ENCODE assay signal across 1 cellular context in the genomic region with DNA sequence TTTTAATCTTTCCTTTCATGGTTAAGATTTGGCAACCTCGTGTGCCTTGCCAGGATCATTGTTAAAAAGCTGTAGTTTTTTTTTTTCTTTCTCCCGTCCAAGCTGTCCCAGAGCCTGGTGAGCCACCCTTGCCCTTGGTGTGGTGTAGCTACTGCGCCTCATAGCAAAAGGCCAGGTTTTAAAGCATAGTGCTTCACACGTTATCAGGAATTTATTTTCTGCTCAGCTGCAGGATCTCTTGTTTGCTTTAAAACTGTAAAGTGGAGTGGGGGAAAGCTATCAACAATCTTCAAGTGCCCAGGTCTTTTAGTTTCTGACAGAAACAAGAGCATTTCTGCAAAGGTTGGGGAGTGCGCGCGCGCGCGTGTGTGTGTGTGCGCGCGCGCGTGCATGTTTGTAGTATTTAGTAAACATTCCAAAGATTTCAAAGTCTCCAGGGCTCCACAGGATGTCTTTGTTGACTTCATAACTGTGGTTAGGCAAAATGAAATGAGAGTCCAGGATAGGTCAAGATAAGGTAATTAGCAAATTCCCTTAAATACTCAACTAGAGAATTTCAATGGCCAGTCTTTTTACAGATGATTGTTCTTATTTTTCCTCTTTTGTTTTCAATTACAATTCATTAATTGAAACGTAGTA.
TF ChIP-seq lines count a peak whose summit lies in the region.

No MANE protein-coding gene starts in this region.

TF ChIP-seq in HepG2, 621 proteins besides CTCF, POLR2A, EP300 and RAD21 (continued from another document and continues in another):
- no peak for TF ChIP-seq KAT7 (CRISPR knock-in tag; IDR thresholded peaks at IDR 0.05; ENCODE audit: borderline replicate concordance)
- TF ChIP-seq ZNF800 (CRISPR knock-in tag; IDR thresholded peaks at IDR 0.05) = no peak
- TF ChIP-seq FOXP1 (IDR thresholded peaks at IDR 0.05) = no peak
- peak; percentile 55; the same call in 1 of the 2 replicates for TF ChIP-seq FOXP1 (CRISPR knock-in tag; IDR thresholded peaks at IDR 0.05)
- no peak for TF ChIP-seq MEIS1 (CRISPR knock-in tag; IDR thresholded peaks at IDR 0.05; ENCODE audit: borderline replicate concordance)
- no peak for TF ChIP-seq SRY (CRISPR knock-in tag; IDR thresholded peaks at IDR 0.05)
- TF ChIP-seq, protein P1, sequence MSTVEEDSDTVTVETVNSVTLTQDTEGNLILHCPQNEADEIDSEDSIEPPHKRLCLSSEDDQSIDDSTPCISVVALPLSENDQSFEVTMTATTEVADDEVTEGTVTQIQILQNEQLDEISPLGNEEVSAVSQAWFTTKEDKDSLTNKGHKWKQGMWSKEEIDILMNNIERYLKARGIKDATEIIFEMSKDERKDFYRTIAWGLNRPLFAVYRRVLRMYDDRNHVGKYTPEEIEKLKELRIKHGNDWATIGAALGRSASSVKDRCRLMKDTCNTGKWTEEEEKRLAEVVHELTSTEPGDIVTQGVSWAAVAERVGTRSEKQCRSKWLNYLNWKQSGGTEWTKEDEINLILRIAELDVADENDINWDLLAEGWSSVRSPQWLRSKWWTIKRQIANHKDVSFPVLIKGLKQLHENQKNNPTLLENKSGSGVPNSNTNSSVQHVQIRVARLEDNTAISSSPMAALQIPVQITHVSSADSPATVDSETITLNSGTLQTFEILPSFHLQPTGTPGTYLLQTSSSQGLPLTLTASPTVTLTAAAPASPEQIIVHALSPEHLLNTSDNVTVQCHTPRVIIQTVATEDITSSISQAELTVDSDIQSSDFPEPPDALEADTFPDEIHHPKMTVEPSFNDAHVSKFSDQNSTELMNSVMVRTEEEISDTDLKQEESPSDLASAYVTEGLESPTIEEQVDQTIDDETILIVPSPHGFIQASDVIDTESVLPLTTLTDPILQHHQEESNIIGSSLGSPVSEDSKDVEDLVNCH (CRISPR knock-in tag; IDR thresholded peaks at IDR 0.05) = no peak
- peak; percentile 22; the same call in 1 of the 2 replicates for TF ChIP-seq CREM (IDR thresholded peaks at IDR 0.05)
- TF ChIP-seq CREM (CRISPR knock-in tag; IDR thresholded peaks at IDR 0.05) = no peak
- TF ChIP-seq SAP130 (CRISPR knock-in tag; IDR thresholded peaks at IDR 0.05; ENCODE audit: low read depth) = 0 out of 2 replicates have a peak, but pooled peaks have one; percentile 23
- no peak for TF ChIP-seq AGO2 (optimal IDR thresholded peaks at IDR 0.05; ENCODE audit: low read depth, low read length)
- TF ChIP-seq SOX6 (IDR thresholded peaks at IDR 0.05) = no peak
- TF ChIP-seq SOX6 (CRISPR knock-in tag; IDR thresholded peaks at IDR 0.05) = peak; percentile 21; the same call in 1 of the 2 replicates
- no peak for TF ChIP-seq TBX3 (IDR thresholded peaks at IDR 0.05; ENCODE audit: borderline replicate concordance)
- TF ChIP-seq IRX3 (CRISPR knock-in tag; IDR thresholded peaks at IDR 0.05; ENCODE audit: borderline replicate concordance, low read depth) = no peak
- no peak for TF ChIP-seq ZNF432 (CRISPR knock-in tag; IDR thresholded peaks at IDR 0.05; ENCODE audit: borderline replicate concordance)
- TF ChIP-seq JUND (CRISPR knock-in tag; IDR thresholded peaks at IDR 0.05) = no peak
- no peak for TF ChIP-seq IRF2 (CRISPR knock-in tag; IDR thresholded peaks at IDR 0.05)
- no peak for TF ChIP-seq ZBTB7A (CRISPR knock-in tag; IDR thresholded peaks at IDR 0.05)
- TF ChIP-seq FOXA1 (IDR thresholded peaks at IDR 0.05) = no peak
- TF ChIP-seq FOXA1 (CRISPR knock-in tag; IDR thresholded peaks at IDR 0.05) = 0 out of 2 replicates have a peak, but pooled peaks have one; percentile 42
- no peak for TF ChIP-seq ZNF557 (CRISPR knock-in tag; IDR thresholded peaks at IDR 0.05)
- no peak for TF ChIP-seq ZBTB43 (CRISPR knock-in tag; conservative IDR thresholded peaks at IDR 0.05)
- TF ChIP-seq ZNF225 (CRISPR knock-in tag; IDR thresholded peaks at IDR 0.05) = no peak
- TF ChIP-seq, protein P2, sequence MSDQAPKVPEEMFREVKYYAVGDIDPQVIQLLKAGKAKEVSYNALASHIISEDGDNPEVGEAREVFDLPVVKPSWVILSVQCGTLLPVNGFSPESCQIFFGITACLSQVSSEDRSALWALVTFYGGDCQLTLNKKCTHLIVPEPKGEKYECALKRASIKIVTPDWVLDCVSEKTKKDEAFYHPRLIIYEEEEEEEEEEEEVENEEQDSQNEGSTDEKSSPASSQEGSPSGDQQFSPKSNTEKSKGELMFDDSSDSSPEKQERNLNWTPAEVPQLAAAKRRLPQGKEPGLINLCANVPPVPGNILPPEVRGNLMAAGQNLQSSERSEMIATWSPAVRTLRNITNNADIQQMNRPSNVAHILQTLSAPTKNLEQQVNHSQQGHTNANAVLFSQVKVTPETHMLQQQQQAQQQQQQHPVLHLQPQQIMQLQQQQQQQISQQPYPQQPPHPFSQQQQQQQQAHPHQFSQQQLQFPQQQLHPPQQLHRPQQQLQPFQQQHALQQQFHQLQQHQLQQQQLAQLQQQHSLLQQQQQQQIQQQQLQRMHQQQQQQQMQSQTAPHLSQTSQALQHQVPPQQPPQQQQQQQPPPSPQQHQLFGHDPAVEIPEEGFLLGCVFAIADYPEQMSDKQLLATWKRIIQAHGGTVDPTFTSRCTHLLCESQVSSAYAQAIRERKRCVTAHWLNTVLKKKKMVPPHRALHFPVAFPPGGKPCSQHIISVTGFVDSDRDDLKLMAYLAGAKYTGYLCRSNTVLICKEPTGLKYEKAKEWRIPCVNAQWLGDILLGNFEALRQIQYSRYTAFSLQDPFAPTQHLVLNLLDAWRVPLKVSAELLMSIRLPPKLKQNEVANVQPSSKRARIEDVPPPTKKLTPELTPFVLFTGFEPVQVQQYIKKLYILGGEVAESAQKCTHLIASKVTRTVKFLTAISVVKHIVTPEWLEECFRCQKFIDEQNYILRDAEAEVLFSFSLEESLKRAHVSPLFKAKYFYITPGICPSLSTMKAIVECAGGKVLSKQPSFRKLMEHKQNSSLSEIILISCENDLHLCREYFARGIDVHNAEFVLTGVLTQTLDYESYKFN (CRISPR knock-in tag; conservative IDR thresholded peaks at IDR 0.05) = 0 out of 2 replicates have a peak, but pooled peaks have one; percentile 32
- TF ChIP-seq POLR2G (IDR thresholded peaks at IDR 0.05; ENCODE audit: low read depth, low read length) = no peak
- no peak for TF ChIP-seq SIN3B (IDR thresholded peaks at IDR 0.05; ENCODE audit: low read length)
- TF ChIP-seq GATA4 (IDR thresholded peaks at IDR 0.05; ENCODE audit: borderline replicate concordance, low read depth) = no peak
- 0 out of 2 replicates have a peak, but pooled peaks have one; percentile 34 for TF ChIP-seq CBFB (CRISPR knock-in tag; IDR thresholded peaks at IDR 0.05)
- peak; percentile 55; the same call in 1 of the 2 replicates for TF ChIP-seq FOXA3 (CRISPR knock-in tag; IDR thresholded peaks at IDR 0.05)
- TF ChIP-seq NFYC (CRISPR knock-in tag; IDR thresholded peaks at IDR 0.05) = no peak
- TF ChIP-seq DZIP1 (CRISPR knock-in tag; IDR thresholded peaks at IDR 0.05) = no peak
- no peak for TF ChIP-seq MEF2D (CRISPR knock-in tag; IDR thresholded peaks at IDR 0.05)
- TF ChIP-seq ZNF234 (CRISPR knock-in tag; conservative IDR thresholded peaks at IDR 0.05) = no peak
- no peak for TF ChIP-seq ELK4 (CRISPR knock-in tag; IDR thresholded peaks at IDR 0.05; ENCODE audit: borderline replicate concordance)
- TF ChIP-seq ZNF768 (CRISPR knock-in tag; IDR thresholded peaks at IDR 0.05) = no peak
- TF ChIP-seq E2F5 (CRISPR knock-in tag; conservative IDR thresholded peaks at IDR 0.05) = no peak
- TF ChIP-seq TEAD3 (CRISPR knock-in tag; optimal IDR thresholded peaks at IDR 0.05; ENCODE audit: borderline replicate concordance) = peak; percentile 65
- no peak for TF ChIP-seq POGK (CRISPR knock-in tag; conservative IDR thresholded peaks at IDR 0.05)
- TF ChIP-seq ZNF205 (CRISPR knock-in tag; IDR thresholded peaks at IDR 0.05) = no peak
- peak; percentile 13; the same call in 1 of the 2 replicates for TF ChIP-seq SOX5 (CRISPR knock-in tag; IDR thresholded peaks at IDR 0.05; ENCODE audit: borderline replicate concordance)
- no peak for TF ChIP-seq ZNF577 (CRISPR knock-in tag; IDR thresholded peaks at IDR 0.05; ENCODE audit: borderline replicate concordance, low read depth)
- TF ChIP-seq, protein P3, sequence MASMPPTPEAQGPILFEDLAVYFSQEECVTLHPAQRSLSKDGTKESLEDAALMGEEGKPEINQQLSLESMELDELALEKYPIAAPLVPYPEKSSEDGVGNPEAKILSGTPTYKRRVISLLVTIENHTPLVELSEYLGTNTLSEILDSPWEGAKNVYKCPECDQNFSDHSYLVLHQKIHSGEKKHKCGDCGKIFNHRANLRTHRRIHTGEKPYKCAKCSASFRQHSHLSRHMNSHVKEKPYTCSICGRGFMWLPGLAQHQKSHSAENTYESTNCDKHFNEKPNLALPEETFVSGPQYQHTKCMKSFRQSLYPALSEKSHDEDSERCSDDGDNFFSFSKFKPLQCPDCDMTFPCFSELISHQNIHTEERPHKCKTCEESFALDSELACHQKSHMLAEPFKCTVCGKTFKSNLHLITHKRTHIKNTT (CRISPR knock-in tag; IDR thresholded peaks at IDR 0.05) = no peak
- TF ChIP-seq NCOA2 (CRISPR knock-in tag; IDR thresholded peaks at IDR 0.05) = no peak
